In genomic region chr9:130263601-130264413, GRCh38 we compare ENCODE assay signal across 12 cellular contexts. TPM values are rescaled to one million over a fixed set of nuclear protein-coding genes. Genes with fewer than 3 reads are reported as not detected.
A peak's percentile ranks its signal among the peaks of the same experiment; 100 is the strongest.
DNase-seq lines count a peak whose midpoint lies in the region; ATAC-seq and TF ChIP-seq lines count a peak whose summit lies in the region.
"Had no signal": no experiment of that assay in that cellular context is flagged by ENCODE, and none has a peak within 500 bp of the region (broad histone marks: within the 10 kb centered on the region; RNA-seq: fewer than 3 reads in every experiment).

No MANE protein-coding gene starts in this region.

- TF ChIP-seq CTCF in foreskin keratinocyte (conservative IDR thresholded peaks at IDR 0.05) (peak; percentile 42), retinal pigment epithelial cell (conservative IDR thresholded peaks at IDR 0.05; ENCODE audit: low read depth, low read length) (peak; percentile 6)

- peak; percentile 17 for ATAC-seq in foreskin keratinocyte

- H3K4me1 ChIP-seq in foreskin keratinocyte = no peaks in the 10 kb centered on the region

- no peak overlapping the region for H3K27ac ChIP-seq in foreskin keratinocyte
- H3K27ac ChIP-seq: ascending aorta had no signal

- no peak overlapping the region for H3K4me3 ChIP-seq in retinal pigment epithelial cell (ENCODE audit: low read length)
- H3K4me3 ChIP-seq: ascending aorta had no signal

- peaks cover 89% of the 10 kb centered on the region for H3K27me3 ChIP-seq in foreskin keratinocyte

- DNase-seq in DMS 273 (lab: John Stamatoyannopoulos, UW; ENCODE audit: unreplicated experiment) = peak; percentile 40
- no peak for DNase-seq in DMS 273 treated with DMSO at 0.1 percent for 48 hours (lab: John Stamatoyannopoulos, UW)
- peak; percentile 59 for DNase-seq in RKO (ENCODE audit: low spot score)
- no peak for DNase-seq in foreskin keratinocyte
- DNase-seq in retinal pigment epithelial cell (ENCODE audit: low read depth) = no peak
- no peak for DNase-seq in HUDEP-2 (lab: John Stamatoyannopoulos, UW; ENCODE audit: unreplicated experiment in 76 of 76)
- DNase-seq in KG1 (lab: John Stamatoyannopoulos, UW) = no peak
- no peak for DNase-seq in activated naive CD4-positive, alpha-beta T cell treated with anti-CD3 and anti-CD28 coated beads, Interleukin-2, amount 50 U/mL, for 16 hours
- DNase-seq: activated CD8-positive, alpha-beta memory T cell treated with anti-CD3 and anti-CD28 coated beads for 24 hours; NCI-H1694 had no signal

RNA-seq across cellular contexts. Expression of gene HMCN2, which starts 1.8 kb away (rescaled TPM):
- not detected in 2 replicates for total RNA-seq in foreskin keratinocyte
- not detected in 2 replicates for polyA plus RNA-seq in foreskin keratinocyte
- polyA plus RNA-seq: fibroblast of lung had no signal

Comparison
In these comparisons a context has a peak if more than half of its experiments do, and no peak if none do; other contexts are left out.
1. DNase-seq: peak in DMS 273 (single experiment) and RKO (single experiment); none in DMS 273 treated with DMSO at 0.1 percent for 48 hours (single experiment), foreskin keratinocyte (0 of 2), retinal pigment epithelial cell (single experiment), HUDEP-2 (0 of 76), KG1 (single experiment) and activated naive CD4-positive, alpha-beta T cell treated with anti-CD3 and anti-CD28 coated beads, Interleukin-2, amount 50 U/mL, for 16 hours (single experiment).